10 cellular contexts compared by ENCODE assay signal in genomic region chr22:39287076-39287743, GRCh38. TPM values are rescaled to one million over a fixed set of nuclear protein-coding genes. Genes with fewer than 3 reads are reported as not detected.
DNase-seq lines count a peak whose midpoint lies in the region; ATAC-seq, FAIRE-seq and TF ChIP-seq lines count a peak whose summit lies in the region.
"Had no signal": no experiment of that assay in that cellular context is flagged by ENCODE, and none has a peak within 500 bp of the region (broad histone marks: within the 10 kb centered on the region; RNA-seq: fewer than 3 reads in every experiment).

No MANE protein-coding gene starts in this region.

- DNase-seq in GM12891 (ENCODE audit: insufficient read length, low spot score) (no peak), NAMALWA (ENCODE audit: low spot score) (peak; percentile 58), fibroblast of gingiva (ENCODE audit: low read depth) (peak; percentile 23), renal cortical epithelial cell (ENCODE audit: low read depth) (peak; percentile 92), HUDEP-2 (lab: John Stamatoyannopoulos, UW; ENCODE audit: unreplicated experiment in 76 of 76) (no peak)
- no peak for DNase-seq in effector CD8-positive, alpha-beta T cell (lab: John Stamatoyannopoulos, UW)
- no peak for DNase-seq in activated T-cell treated with anti-CD3 and anti-CD28 coated beads, Interleukin-2, amount 50 U/mL, for 48 hours
- DNase-seq: activated naive CD8-positive, alpha-beta T cell treated with anti-CD3 and anti-CD28 coated beads for 36 hours; islet precursor cell had no signal

- ATAC-seq in HG03108 (IDR thresholded peaks at IDR 0.05; ENCODE audit: unreplicated experiment), result no peak

- FAIRE-seq in GM12891 (lab: Jason Lieb, UNC), result peak; percentile 86

- TF ChIP-seq POLR2A in GM12891 (IDR thresholded peaks at IDR 0.05; ENCODE audit: low read depth, low read length), result no peak

TF ChIP-seq in GM12891, 5 proteins besides CTCF, POLR2A, EP300 and RAD21:
- no peak for TF ChIP-seq POU2F2 (IDR thresholded peaks at IDR 0.05; ENCODE audit: low read depth, low read length)
- TF ChIP-seq PAX5 (IDR thresholded peaks at IDR 0.05; ENCODE audit: insufficient read depth, low read length, severe bottlenecking), result no peak
- TF ChIP-seq TAF1 (IDR thresholded peaks at IDR 0.05; ENCODE audit: low read depth, low read length), result no peak
- no peak for TF ChIP-seq SPI1 (IDR thresholded peaks at IDR 0.05; ENCODE audit: low read depth, low read length)
- no peak for TF ChIP-seq POLR2AphosphoS5 (IDR thresholded peaks at IDR 0.05; ENCODE audit: low read depth, low read length)

RNA-seq across cellular contexts. Expression of gene RPL3, which starts 32.2 kb away (rescaled TPM):
- polyA plus RNA-seq in GM12891 (2012; ENCODE audit: low read depth, missing spikeins), result 5,515 TPM
- total RNA-seq in renal cortical epithelial cell, result 1,714 and 3,145 TPM in 2 replicates

RNA-seq across cellular contexts. Expression of gene PDGFB, which starts 42.4 kb away (rescaled TPM):
- polyA plus RNA-seq in GM12891 (2012; ENCODE audit: low read depth, missing spikeins), result 1.1 TPM
- total RNA-seq in renal cortical epithelial cell, result 63.6 and 66.9 TPM in 2 replicates

Comparison
In these comparisons a context has a peak if more than half of its experiments do, and no peak if none do; other contexts are left out.
1. DNase-seq: peak in NAMALWA (single experiment), fibroblast of gingiva (single experiment) and renal cortical epithelial cell (single experiment); none in GM12891 (single experiment), HUDEP-2 (0 of 76), effector CD8-positive, alpha-beta T cell (single experiment) and activated T-cell treated with anti-CD3 and anti-CD28 coated beads, Interleukin-2, amount 50 U/mL, for 48 hours (0 of 2).